In the genomic region with DNA sequence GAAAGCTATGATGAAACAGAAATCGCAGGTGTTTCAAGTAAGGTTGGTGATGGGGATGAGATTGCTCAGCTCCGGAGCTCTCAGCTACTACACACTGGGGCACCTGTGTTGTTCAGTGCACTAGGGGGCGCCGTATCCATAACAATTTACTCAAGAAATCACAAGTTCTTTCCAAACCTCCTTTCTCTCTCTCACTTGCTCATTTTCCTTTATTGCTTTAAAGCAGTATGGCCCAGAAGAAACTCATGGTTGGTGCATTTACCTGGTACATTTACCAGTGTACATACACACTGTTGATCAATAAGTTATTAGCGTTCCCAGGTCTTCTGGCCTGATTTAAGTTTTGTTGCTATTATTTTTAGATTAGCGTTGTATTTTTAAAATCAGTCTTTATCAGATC, we compare ENCODE assay signal across 1 cellular context.
TF ChIP-seq lines count a peak whose summit lies in the region.

No MANE protein-coding gene starts in this region.

TF ChIP-seq in HepG2, 621 proteins besides CTCF, POLR2A, EP300 and RAD21 (continued from another document):
- TF ChIP-seq, protein P1, sequence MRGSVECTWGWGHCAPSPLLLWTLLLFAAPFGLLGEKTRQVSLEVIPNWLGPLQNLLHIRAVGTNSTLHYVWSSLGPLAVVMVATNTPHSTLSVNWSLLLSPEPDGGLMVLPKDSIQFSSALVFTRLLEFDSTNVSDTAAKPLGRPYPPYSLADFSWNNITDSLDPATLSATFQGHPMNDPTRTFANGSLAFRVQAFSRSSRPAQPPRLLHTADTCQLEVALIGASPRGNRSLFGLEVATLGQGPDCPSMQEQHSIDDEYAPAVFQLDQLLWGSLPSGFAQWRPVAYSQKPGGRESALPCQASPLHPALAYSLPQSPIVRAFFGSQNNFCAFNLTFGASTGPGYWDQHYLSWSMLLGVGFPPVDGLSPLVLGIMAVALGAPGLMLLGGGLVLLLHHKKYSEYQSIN (CRISPR knock-in tag; IDR thresholded peaks at IDR 0.05; ENCODE audit: borderline replicate concordance): no peak
- TF ChIP-seq KAT8 (CRISPR knock-in tag; IDR thresholded peaks at IDR 0.05): 0 out of 2 replicates have a peak, but pooled peaks have one; percentile 23
- no peak for TF ChIP-seq REL (CRISPR knock-in tag; conservative IDR thresholded peaks at IDR 0.05)
- no peak for TF ChIP-seq DR1 (CRISPR knock-in tag; IDR thresholded peaks at IDR 0.05)
- TF ChIP-seq, protein P2, sequence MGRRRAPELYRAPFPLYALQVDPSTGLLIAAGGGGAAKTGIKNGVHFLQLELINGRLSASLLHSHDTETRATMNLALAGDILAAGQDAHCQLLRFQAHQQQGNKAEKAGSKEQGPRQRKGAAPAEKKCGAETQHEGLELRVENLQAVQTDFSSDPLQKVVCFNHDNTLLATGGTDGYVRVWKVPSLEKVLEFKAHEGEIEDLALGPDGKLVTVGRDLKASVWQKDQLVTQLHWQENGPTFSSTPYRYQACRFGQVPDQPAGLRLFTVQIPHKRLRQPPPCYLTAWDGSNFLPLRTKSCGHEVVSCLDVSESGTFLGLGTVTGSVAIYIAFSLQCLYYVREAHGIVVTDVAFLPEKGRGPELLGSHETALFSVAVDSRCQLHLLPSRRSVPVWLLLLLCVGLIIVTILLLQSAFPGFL (CRISPR knock-in tag; IDR thresholded peaks at IDR 0.05): no peak
- TF ChIP-seq, protein P3, sequence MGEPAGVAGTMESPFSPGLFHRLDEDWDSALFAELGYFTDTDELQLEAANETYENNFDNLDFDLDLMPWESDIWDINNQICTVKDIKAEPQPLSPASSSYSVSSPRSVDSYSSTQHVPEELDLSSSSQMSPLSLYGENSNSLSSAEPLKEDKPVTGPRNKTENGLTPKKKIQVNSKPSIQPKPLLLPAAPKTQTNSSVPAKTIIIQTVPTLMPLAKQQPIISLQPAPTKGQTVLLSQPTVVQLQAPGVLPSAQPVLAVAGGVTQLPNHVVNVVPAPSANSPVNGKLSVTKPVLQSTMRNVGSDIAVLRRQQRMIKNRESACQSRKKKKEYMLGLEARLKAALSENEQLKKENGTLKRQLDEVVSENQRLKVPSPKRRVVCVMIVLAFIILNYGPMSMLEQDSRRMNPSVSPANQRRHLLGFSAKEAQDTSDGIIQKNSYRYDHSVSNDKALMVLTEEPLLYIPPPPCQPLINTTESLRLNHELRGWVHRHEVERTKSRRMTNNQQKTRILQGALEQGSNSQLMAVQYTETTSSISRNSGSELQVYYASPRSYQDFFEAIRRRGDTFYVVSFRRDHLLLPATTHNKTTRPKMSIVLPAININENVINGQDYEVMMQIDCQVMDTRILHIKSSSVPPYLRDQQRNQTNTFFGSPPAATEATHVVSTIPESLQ (CRISPR knock-in tag; conservative IDR thresholded peaks at IDR 0.05): no peak
- no peak for TF ChIP-seq ZNF678 (CRISPR knock-in tag; IDR thresholded peaks at IDR 0.05)
- no peak for TF ChIP-seq TAF15 (IDR thresholded peaks at IDR 0.05; ENCODE audit: low read depth, low read length, poor library complexity, severe bottlenecking)
- TF ChIP-seq MED13 (CRISPR knock-in tag; IDR thresholded peaks at IDR 0.05): no peak
- no peak for TF ChIP-seq ZNF558 (CRISPR knock-in tag; IDR thresholded peaks at IDR 0.05; ENCODE audit: borderline replicate concordance)
- TF ChIP-seq ZNF792 (CRISPR knock-in tag; IDR thresholded peaks at IDR 0.05): no peak
- TF ChIP-seq ZNF567 (CRISPR knock-in tag; IDR thresholded peaks at IDR 0.05; ENCODE audit: borderline replicate concordance): no peak
- no peak for TF ChIP-seq ZFP36L1 (CRISPR knock-in tag; IDR thresholded peaks at IDR 0.05)
- TF ChIP-seq, protein P4, sequence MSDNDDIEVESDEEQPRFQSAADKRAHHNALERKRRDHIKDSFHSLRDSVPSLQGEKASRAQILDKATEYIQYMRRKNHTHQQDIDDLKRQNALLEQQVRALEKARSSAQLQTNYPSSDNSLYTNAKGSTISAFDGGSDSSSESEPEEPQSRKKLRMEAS (IDR thresholded peaks at IDR 0.05): no peak
- TF ChIP-seq, protein P5, sequence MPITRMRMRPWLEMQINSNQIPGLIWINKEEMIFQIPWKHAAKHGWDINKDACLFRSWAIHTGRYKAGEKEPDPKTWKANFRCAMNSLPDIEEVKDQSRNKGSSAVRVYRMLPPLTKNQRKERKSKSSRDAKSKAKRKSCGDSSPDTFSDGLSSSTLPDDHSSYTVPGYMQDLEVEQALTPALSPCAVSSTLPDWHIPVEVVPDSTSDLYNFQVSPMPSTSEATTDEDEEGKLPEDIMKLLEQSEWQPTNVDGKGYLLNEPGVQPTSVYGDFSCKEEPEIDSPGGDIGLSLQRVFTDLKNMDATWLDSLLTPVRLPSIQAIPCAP (CRISPR knock-in tag; IDR thresholded peaks at IDR 0.05; ENCODE audit: low read depth): no peak
- no peak for TF ChIP-seq HNF4A (CRISPR knock-in tag; IDR thresholded peaks at IDR 0.05)
- TF ChIP-seq, protein P6, sequence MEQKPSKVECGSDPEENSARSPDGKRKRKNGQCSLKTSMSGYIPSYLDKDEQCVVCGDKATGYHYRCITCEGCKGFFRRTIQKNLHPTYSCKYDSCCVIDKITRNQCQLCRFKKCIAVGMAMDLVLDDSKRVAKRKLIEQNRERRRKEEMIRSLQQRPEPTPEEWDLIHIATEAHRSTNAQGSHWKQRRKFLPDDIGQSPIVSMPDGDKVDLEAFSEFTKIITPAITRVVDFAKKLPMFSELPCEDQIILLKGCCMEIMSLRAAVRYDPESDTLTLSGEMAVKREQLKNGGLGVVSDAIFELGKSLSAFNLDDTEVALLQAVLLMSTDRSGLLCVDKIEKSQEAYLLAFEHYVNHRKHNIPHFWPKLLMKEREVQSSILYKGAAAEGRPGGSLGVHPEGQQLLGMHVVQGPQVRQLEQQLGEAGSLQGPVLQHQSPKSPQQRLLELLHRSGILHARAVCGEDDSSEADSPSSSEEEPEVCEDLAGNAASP (CRISPR knock-in tag; IDR thresholded peaks at IDR 0.05; ENCODE audit: borderline replicate concordance): no peak
- TF ChIP-seq MAF1 (CRISPR knock-in tag; IDR thresholded peaks at IDR 0.05; ENCODE audit: borderline replicate concordance): no peak
- TF ChIP-seq IKZF4 (CRISPR knock-in tag; IDR thresholded peaks at IDR 0.05; ENCODE audit: borderline replicate concordance, low read depth, not compliant biosample characterization): no peak
- TF ChIP-seq, protein P7, sequence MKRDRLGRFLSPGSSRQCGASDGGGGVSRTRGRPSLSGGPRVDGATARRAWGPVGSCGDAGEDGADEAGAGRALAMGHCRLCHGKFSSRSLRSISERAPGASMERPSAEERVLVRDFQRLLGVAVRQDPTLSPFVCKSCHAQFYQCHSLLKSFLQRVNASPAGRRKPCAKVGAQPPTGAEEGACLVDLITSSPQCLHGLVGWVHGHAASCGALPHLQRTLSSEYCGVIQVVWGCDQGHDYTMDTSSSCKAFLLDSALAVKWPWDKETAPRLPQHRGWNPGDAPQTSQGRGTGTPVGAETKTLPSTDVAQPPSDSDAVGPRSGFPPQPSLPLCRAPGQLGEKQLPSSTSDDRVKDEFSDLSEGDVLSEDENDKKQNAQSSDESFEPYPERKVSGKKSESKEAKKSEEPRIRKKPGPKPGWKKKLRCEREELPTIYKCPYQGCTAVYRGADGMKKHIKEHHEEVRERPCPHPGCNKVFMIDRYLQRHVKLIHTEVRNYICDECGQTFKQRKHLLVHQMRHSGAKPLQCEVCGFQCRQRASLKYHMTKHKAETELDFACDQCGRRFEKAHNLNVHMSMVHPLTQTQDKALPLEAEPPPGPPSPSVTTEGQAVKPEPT (CRISPR knock-in tag; IDR thresholded peaks at IDR 0.05; ENCODE audit: low read depth): no peak
- TF ChIP-seq, protein P8, sequence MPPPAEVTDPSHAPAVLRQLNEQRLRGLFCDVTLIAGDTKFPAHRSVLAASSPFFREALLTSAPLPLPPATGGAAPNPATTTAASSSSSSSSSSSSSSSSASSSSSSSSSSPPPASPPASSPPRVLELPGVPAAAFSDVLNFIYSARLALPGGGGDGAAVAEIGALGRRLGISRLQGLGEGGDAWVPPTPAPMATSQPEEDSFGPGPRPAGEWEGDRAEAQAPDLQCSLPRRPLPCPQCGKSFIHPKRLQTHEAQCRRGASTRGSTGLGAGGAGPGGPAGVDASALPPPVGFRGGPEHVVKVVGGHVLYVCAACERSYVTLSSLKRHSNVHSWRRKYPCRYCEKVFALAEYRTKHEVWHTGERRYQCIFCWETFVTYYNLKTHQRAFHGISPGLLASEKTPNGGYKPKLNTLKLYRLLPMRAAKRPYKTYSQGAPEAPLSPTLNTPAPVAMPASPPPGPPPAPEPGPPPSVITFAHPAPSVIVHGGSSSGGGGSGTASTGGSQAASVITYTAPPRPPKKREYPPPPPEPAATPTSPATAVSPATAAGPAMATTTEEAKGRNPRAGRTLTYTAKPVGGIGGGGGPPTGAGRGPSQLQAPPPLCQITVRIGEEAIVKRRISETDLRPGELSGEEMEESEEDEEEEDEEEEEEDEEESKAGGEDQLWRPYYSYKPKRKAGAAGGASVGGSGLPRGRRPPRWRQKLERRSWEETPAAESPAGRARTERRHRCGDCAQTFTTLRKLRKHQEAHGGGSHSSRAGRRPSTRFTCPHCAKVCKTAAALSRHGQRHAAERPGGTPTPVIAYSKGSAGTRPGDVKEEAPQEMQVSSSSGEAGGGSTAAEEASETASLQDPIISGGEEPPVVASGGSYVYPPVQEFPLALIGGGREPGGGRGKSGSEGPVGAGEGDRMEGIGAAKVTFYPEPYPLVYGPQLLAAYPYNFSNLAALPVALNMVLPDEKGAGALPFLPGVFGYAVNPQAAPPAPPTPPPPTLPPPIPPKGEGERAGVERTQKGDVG (CRISPR knock-in tag; IDR thresholded peaks at IDR 0.05; ENCODE audit: borderline replicate concordance): no peak
- TF ChIP-seq SP140L (CRISPR knock-in tag; IDR thresholded peaks at IDR 0.05; ENCODE audit: borderline replicate concordance): 0 out of 2 replicates have a peak, but pooled peaks have one; percentile 41
- TF ChIP-seq ZNF629 (CRISPR knock-in tag; conservative IDR thresholded peaks at IDR 0.05): no peak
- TF ChIP-seq, protein P9, sequence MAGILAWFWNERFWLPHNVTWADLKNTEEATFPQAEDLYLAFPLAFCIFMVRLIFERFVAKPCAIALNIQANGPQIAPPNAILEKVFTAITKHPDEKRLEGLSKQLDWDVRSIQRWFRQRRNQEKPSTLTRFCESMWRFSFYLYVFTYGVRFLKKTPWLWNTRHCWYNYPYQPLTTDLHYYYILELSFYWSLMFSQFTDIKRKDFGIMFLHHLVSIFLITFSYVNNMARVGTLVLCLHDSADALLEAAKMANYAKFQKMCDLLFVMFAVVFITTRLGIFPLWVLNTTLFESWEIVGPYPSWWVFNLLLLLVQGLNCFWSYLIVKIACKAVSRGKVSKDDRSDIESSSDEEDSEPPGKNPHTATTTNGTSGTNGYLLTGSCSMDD (CRISPR knock-in tag; IDR thresholded peaks at IDR 0.05): no peak
- TF ChIP-seq ZSCAN29 (CRISPR knock-in tag; conservative IDR thresholded peaks at IDR 0.05): no peak
- TF ChIP-seq BHLHE40 (IDR thresholded peaks at IDR 0.05; ENCODE audit: low read length): no peak
- TF ChIP-seq, protein P10, sequence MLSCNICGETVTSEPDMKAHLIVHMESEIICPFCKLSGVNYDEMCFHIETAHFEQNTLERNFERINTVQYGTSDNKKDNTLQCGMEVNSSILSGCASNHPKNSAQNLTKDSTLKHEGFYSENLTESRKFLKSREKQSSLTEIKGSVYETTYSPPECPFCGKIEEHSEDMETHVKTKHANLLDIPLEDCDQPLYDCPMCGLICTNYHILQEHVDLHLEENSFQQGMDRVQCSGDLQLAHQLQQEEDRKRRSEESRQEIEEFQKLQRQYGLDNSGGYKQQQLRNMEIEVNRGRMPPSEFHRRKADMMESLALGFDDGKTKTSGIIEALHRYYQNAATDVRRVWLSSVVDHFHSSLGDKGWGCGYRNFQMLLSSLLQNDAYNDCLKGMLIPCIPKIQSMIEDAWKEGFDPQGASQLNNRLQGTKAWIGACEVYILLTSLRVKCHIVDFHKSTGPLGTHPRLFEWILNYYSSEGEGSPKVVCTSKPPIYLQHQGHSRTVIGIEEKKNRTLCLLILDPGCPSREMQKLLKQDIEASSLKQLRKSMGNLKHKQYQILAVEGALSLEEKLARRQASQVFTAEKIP (CRISPR knock-in tag; IDR thresholded peaks at IDR 0.05; ENCODE audit: borderline replicate concordance): no peak
- no peak for TF ChIP-seq FIP1L1 (IDR thresholded peaks at IDR 0.05; ENCODE audit: borderline replicate concordance, insufficient read depth, low read depth, low read length)
- TF ChIP-seq ISL2 (CRISPR knock-in tag; IDR thresholded peaks at IDR 0.05): no peak
- TF ChIP-seq, protein P11, sequence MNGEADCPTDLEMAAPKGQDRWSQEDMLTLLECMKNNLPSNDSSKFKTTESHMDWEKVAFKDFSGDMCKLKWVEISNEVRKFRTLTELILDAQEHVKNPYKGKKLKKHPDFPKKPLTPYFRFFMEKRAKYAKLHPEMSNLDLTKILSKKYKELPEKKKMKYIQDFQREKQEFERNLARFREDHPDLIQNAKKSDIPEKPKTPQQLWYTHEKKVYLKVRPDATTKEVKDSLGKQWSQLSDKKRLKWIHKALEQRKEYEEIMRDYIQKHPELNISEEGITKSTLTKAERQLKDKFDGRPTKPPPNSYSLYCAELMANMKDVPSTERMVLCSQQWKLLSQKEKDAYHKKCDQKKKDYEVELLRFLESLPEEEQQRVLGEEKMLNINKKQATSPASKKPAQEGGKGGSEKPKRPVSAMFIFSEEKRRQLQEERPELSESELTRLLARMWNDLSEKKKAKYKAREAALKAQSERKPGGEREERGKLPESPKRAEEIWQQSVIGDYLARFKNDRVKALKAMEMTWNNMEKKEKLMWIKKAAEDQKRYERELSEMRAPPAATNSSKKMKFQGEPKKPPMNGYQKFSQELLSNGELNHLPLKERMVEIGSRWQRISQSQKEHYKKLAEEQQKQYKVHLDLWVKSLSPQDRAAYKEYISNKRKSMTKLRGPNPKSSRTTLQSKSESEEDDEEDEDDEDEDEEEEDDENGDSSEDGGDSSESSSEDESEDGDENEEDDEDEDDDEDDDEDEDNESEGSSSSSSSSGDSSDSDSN (CRISPR knock-in tag; IDR thresholded peaks at IDR 0.05): no peak
- 0 out of 2 replicates have a peak, but pooled peaks have one; percentile 51 for TF ChIP-seq MXD4 (CRISPR knock-in tag; IDR thresholded peaks at IDR 0.05)
- no peak for TF ChIP-seq KDM4B (CRISPR knock-in tag; IDR thresholded peaks at IDR 0.05)
TF ChIP-seq in HepG2: peak in this region for 22.
